In the genomic region with DNA sequence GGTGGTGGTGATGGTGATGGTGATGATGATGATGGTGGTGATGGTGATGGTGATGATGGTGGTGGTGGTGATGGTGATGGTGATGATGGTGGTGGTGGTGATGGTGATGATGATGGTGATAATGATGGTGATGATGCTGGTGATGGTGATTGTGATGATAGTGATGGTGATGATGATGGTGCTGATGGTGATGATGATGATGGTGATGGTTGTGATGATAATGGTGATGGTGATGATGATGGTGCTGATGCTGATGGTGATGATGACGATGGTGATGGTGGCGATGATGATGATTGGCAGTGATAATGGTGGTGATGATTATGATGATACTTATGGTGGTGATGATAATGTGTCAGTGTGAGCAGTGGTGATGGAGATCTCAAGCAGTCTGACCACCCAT, we compare ENCODE assay signal across 1 cellular context.
TF ChIP-seq lines count a peak whose summit lies in the region.

No MANE protein-coding gene starts in this region.

TF ChIP-seq in HEK293, 187 proteins besides CTCF, POLR2A, EP300 and RAD21 (continued from another document):
- TF ChIP-seq ZNF26 (tag by site-specific recombination; IDR thresholded peaks at IDR 0.05) (no peak), KLF10 (tag by site-specific recombination; IDR thresholded peaks at IDR 0.05) (no peak), PRDM6 (tag by site-specific recombination; IDR thresholded peaks at IDR 0.05) (no peak), ZNF580 (tag by site-specific recombination; IDR thresholded peaks at IDR 0.05) (no peak), KLF7 (tag by site-specific recombination; IDR thresholded peaks at IDR 0.05; ENCODE audit: borderline replicate concordance) (no peak), ZNF18 (tag by site-specific recombination; IDR thresholded peaks at IDR 0.05) (no peak)
